16 cellular contexts compared by ENCODE assay signal in the genomic region with DNA sequence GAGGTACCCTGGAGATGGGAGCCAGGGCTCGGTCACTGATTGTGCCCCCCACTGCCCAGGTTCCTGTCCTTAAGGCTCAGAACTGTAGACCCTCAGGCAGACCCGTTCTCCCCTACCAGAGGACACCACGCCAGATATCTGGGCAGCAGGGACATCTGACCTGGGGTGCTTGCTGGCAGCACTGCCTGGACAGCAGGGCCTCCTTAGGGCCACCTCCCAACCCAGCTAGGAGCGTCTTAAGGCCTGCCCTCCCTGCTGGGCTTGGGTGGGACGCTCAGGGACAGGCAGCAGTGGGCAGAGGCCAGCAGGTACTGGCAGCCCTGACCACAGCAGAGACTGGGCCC. TPM values are rescaled to one million over a fixed set of nuclear protein-coding genes. Genes with fewer than 3 reads are reported as not detected.
DNase-seq lines count a peak whose midpoint lies in the region; ATAC-seq and TF ChIP-seq lines count a peak whose summit lies in the region.
"Had no signal": no experiment of that assay in that cellular context is flagged by ENCODE, and none has a peak within 500 bp of the region (broad histone marks: within the 10 kb centered on the region; RNA-seq: fewer than 3 reads in every experiment).

No MANE protein-coding gene starts in this region.

- H3K4me1 ChIP-seq in body of pancreas (peaks cover 79% of the 10 kb centered on the region), neural progenitor cell (peaks cover 15% of the 10 kb centered on the region)

- H3K27ac ChIP-seq in AG04450 (ENCODE audit: low read depth, low read length) (peak overlapping the region; percentile 11), body of pancreas (peak overlapping the region in 3 of 4 donors; percentile 40 to 99 (median 44)), neural progenitor cell (no peak overlapping the region)

- H3F3A ChIP-seq in neural progenitor cell (ENCODE audit: low read depth) = peaks cover 32% of the 10 kb centered on the region

- H3K9me3 ChIP-seq in AG04450 (ENCODE audit: control insufficient read depth, insufficient read depth, low read length) (no peaks in the 10 kb centered on the region; the same call in 1 of the 2 replicates), body of pancreas (no peaks in the 10 kb centered on the region), neural progenitor cell (ENCODE audit: low read depth) (no peaks in the 10 kb centered on the region)
- H3K9me3 ChIP-seq: HAP-1 had no signal

- no peak overlapping the region for H3K9ac ChIP-seq in neural progenitor cell

- H3K27ac Mint-ChIP-seq in HFFc6 = peak overlapping the region; percentile 61
- H3K27ac Mint-ChIP-seq in neural crest cell (ENCODE audit: unreplicated experiment) = no peak overlapping the region
- no peak overlapping the region for H3K27ac Mint-ChIP-seq in neural progenitor cell
- H3K27ac Mint-ChIP-seq in activated T-cell treated with anti-CD3 and anti-CD28 coated beads, Interleukin-2, amount 50 U/mL, for 72 hours = no peak overlapping the region
- H3K27ac Mint-ChIP-seq: activated naive CD4-positive, alpha-beta T cell treated with anti-CD3 and anti-CD28 coated beads, Interleukin-2, amount 50 U/mL, for 24 hours had no signal

- peak overlapping the region; percentile 90; the same call in 1 of the 2 replicates for H3K4me3 Mint-ChIP-seq in HFFc6
- peak overlapping the region; percentile 85 for H3K4me3 Mint-ChIP-seq in neural crest cell
- no peak overlapping the region for H3K4me3 Mint-ChIP-seq in neural progenitor cell
- no peak overlapping the region for H3K4me3 Mint-ChIP-seq in activated T-cell treated with anti-CD3 and anti-CD28 coated beads, Interleukin-2, amount 50 U/mL, for 72 hours
- H3K4me3 Mint-ChIP-seq: activated naive CD4-positive, alpha-beta T cell treated with anti-CD3 and anti-CD28 coated beads, Interleukin-2, amount 50 U/mL, for 24 hours had no signal

- POLR2A ChIA-PET in AG04450 (lab: Yijun Ruan, JAX) = interaction anchor here (0.6 kb wide), 2 partner anchors 9 to 33 kb away, joined by 3 to 6 read pairs; no protein-coding TSS in a partner anchor

- peaks cover 23% of the 10 kb centered on the region for H3K36me3 Mint-ChIP-seq in HFFc6 (ENCODE audit: low read depth)
- H3K36me3 Mint-ChIP-seq in neural crest cell (ENCODE audit: low read depth) = peaks cover 5% of the 10 kb centered on the region
- H3K36me3 Mint-ChIP-seq in neural progenitor cell = peaks cover 3% of the 10 kb centered on the region
- peaks cover 0 to 4% of the 10 kb centered on the region in 2 donors for H3K36me3 Mint-ChIP-seq in activated T-cell treated with anti-CD3 and anti-CD28 coated beads, Interleukin-2, amount 50 U/mL, for 72 hours (ENCODE audit: insufficient read depth in 2 of 2)
- H3K36me3 Mint-ChIP-seq: activated naive CD4-positive, alpha-beta T cell treated with anti-CD3 and anti-CD28 coated beads, Interleukin-2, amount 50 U/mL, for 24 hours had no signal

- H3K27me3 ChIP-seq in AG04450 (ENCODE audit: control insufficient read depth, insufficient read depth, low read length) (no peaks in the 10 kb centered on the region), body of pancreas (no peaks in the 10 kb centered on the region), neural progenitor cell (peaks cover 9% of the 10 kb centered on the region)

- H3K4me1 Mint-ChIP-seq in HFFc6 (ENCODE audit: low read depth) (peaks cover 37% of the 10 kb centered on the region), neural crest cell (peaks cover 12% of the 10 kb centered on the region), neural progenitor cell (peaks cover 19% of the 10 kb centered on the region)
- peaks cover 25% of the 10 kb centered on the region for H3K4me1 Mint-ChIP-seq in activated T-cell treated with anti-CD3 and anti-CD28 coated beads, Interleukin-2, amount 50 U/mL, for 72 hours (ENCODE audit: low read depth)

- H3K27me3 Mint-ChIP-seq in HFFc6 (ENCODE audit: insufficient read depth) = peaks cover 51% of the 10 kb centered on the region
- H3K27me3 Mint-ChIP-seq in neural crest cell (ENCODE audit: low read depth) = peaks cover 6% of the 10 kb centered on the region
- H3K27me3 Mint-ChIP-seq in neural progenitor cell (ENCODE audit: insufficient read depth, low read depth) = peaks cover 9% of the 10 kb centered on the region
- H3K27me3 Mint-ChIP-seq in activated T-cell treated with anti-CD3 and anti-CD28 coated beads, Interleukin-2, amount 50 U/mL, for 72 hours (ENCODE audit: low read depth) = no peaks in the 10 kb centered on the region
- H3K27me3 Mint-ChIP-seq: activated naive CD4-positive, alpha-beta T cell treated with anti-CD3 and anti-CD28 coated beads, Interleukin-2, amount 50 U/mL, for 24 hours had no signal

- peaks cover 23% of the 10 kb centered on the region for H3K79me2 ChIP-seq in neural progenitor cell (ENCODE audit: low read depth)

- no peak for TF ChIP-seq POLR2A in body of pancreas (IDR thresholded peaks at IDR 0.05)
- no peak for TF ChIP-seq POLR2A in lower leg skin (IDR thresholded peaks at IDR 0.05)

- CTCF ChIA-PET in AG04450 (lab: Charles Lee) = interaction anchor here (0.6 kb wide), 1 partner anchor 25 kb away, joined by 3 read pairs; no protein-coding TSS in a partner anchor

- H3K36me3 ChIP-seq in body of pancreas (replicated peaks in 1 of 2; ENCODE audit: insufficient read depth in 1 of 2, low read depth in 2 of 2) = peaks cover 0 to 20% of the 10 kb centered on the region in 2 donors
- H3K36me3 ChIP-seq in neural progenitor cell = no peaks in the 10 kb centered on the region

- no peak for ATAC-seq in body of pancreas
- no peak for ATAC-seq in activated T-cell treated with anti-CD3 and anti-CD28 coated beads, Interleukin-2, amount 50 U/mL, for 72 hours (replicated peaks in 1 of 2)
- ATAC-seq in GM18868 (IDR thresholded peaks at IDR 0.05; ENCODE audit: unreplicated experiment) = no peak
- ATAC-seq: left lobe of liver had no signal

- TF ChIP-seq CTCF in AG04450 (IDR thresholded peaks at IDR 0.05; ENCODE audit: low read depth, low read length) = no peak
- no peak for TF ChIP-seq CTCF in HFFc6 (IDR thresholded peaks at IDR 0.05)
- no peak for TF ChIP-seq CTCF in body of pancreas (IDR thresholded peaks at IDR 0.05)
- TF ChIP-seq CTCF in neural crest cell (conservative IDR thresholded peaks at IDR 0.05) = no peak
- no peak for TF ChIP-seq CTCF in neural progenitor cell (IDR thresholded peaks at IDR 0.05)
- no peak for TF ChIP-seq CTCF in lower leg skin (IDR thresholded peaks at IDR 0.05)

- WGBS in body of pancreas, 2 donors = 83 to 93% methylated on average over 1 to 3 of the region's 5 CpGs
- WGBS in lower leg skin, 2 donors = 71 to 79% methylated on average over 4 to 5 of the region's 5 CpGs

- DNase-seq in AG04450 (ENCODE audit: low read depth, low spot score) (no peak), HFFc6 (no peak), body of pancreas (no peak), neural crest cell (ENCODE audit: low read depth, low spot score) (no peak), neural progenitor cell (ENCODE audit: low spot score) (no peak), lower leg skin (ENCODE audit: low spot score in 2 of 2) (no peak)
- DNase-seq in activated T-cell treated with anti-CD3 and anti-CD28 coated beads, Interleukin-2, amount 50 U/mL, for 72 hours = no peak
- DNase-seq: activated CD4-positive, alpha-beta T cell treated with anti-CD3 and anti-CD28 coated beads for 4 hours; CD8-positive, alpha-beta memory T cell; NCI-H1436 treated with DMSO at 0.1 percent for 48 hours; nucleus accumbens; Right ventricle myocardium superior had no signal

- peaks cover 60% of the 10 kb centered on the region for H4K20me1 ChIP-seq in neural progenitor cell (ENCODE audit: low read depth)

- H2AFZ ChIP-seq in neural progenitor cell (replicated peaks) = no peak overlapping the region

- H3K4me2 ChIP-seq in neural progenitor cell = no peak overlapping the region

- H3K4me3 ChIP-seq in AG04450 (ENCODE audit: low read depth, low read length) (no peak overlapping the region), body of pancreas (no peak overlapping the region), neural progenitor cell (no peak overlapping the region), lower leg skin (ENCODE audit: low read depth, poor library complexity, severe bottlenecking) (no peak overlapping the region)
- H3K4me3 ChIP-seq: HAP-1 had no signal

- intact Hi-C loops in body of pancreas (cut with DNase I) (no loop called here), lower leg skin (cut with DNase I; ENCODE audit: low total_unique reads) (no loop called here)

- H3K9me3 Mint-ChIP-seq in HFFc6 (0 out of 2 replicates have a peak, but pooled peaks cover 8% of the 10 kb centered on the region), neural crest cell (no peaks in the 10 kb centered on the region), neural progenitor cell (no peaks in the 10 kb centered on the region)
- H3K9me3 Mint-ChIP-seq in activated T-cell treated with anti-CD3 and anti-CD28 coated beads, Interleukin-2, amount 50 U/mL, for 72 hours = no peaks in the 10 kb centered on the region
- H3K9me3 Mint-ChIP-seq: activated naive CD4-positive, alpha-beta T cell treated with anti-CD3 and anti-CD28 coated beads, Interleukin-2, amount 50 U/mL, for 24 hours; CD8-positive, alpha-beta memory T cell had no signal

RNA-seq across cellular contexts. Expression of gene POLR2L, which starts 3.1 kb away (rescaled TPM):
- 211 and 431 TPM in 2 replicates for polyA plus RNA-seq in AG04450 (2011; rRNA removed)
- 61.0 and 70.5 TPM in 2 replicates for polyA minus RNA-seq in AG04450 (2011; rRNA and poly(A)+ RNA removed)
- total RNA-seq in HFFc6 (2021; fragmentation: NEBNext Ultra II Directional; extraction: Animal tissue kit (Norgen Biotek cat#: 25700)) = 100 to 1,000 TPM; 439 to 504 (median 478) TPM
- total RNA-seq in body of pancreas (10 to 100 TPM; 33.5 to 83.4 TPM), neural crest cell (128 and 134 TPM in 2 replicates), neural progenitor cell (ENCODE audit: low replicate concordance) (12.9 and 27.5 TPM in 2 replicates), lower leg skin (10 to 100 TPM; 39.1 to 61.2 (median 51.4) TPM)
- total RNA-seq in activated T-cell treated with anti-CD3 and anti-CD28 coated beads, Interleukin-2, amount 50 U/mL, for 72 hours = 10 to 100 TPM; 28.2 to 30.9 TPM

RNA-seq across cellular contexts. Expression of gene TSPAN4, which starts 3.4 kb away (rescaled TPM):
- 92.6 and 134 TPM in 2 replicates for polyA plus RNA-seq in AG04450 (2011; rRNA removed)
- 42.0 and 58.6 TPM in 2 replicates for polyA minus RNA-seq in AG04450 (2011; rRNA and poly(A)+ RNA removed)
- total RNA-seq in HFFc6 (2021; fragmentation: NEBNext Ultra II Directional; extraction: Animal tissue kit (Norgen Biotek cat#: 25700)) = 100 to 1,000 TPM; 193 to 267 (median 212) TPM
- 10 to 100 TPM; 44.9 to 87.7 TPM for total RNA-seq in body of pancreas
- 40.0 and 40.2 TPM in 2 replicates for total RNA-seq in neural crest cell
- total RNA-seq in neural progenitor cell (ENCODE audit: low replicate concordance) = 19.6 and 58.2 TPM in 2 replicates
- 10 to 100 TPM; 12.2 to 14.9 TPM for total RNA-seq in activated T-cell treated with anti-CD3 and anti-CD28 coated beads, Interleukin-2, amount 50 U/mL, for 72 hours
- 10 to 100 TPM; 57.3 to 88.3 (median 70.7) TPM for total RNA-seq in lower leg skin

RNA-seq across cellular contexts. Expression of gene CD151, which starts 6.5 kb away (rescaled TPM):
- 559 and 909 TPM in 2 replicates for polyA plus RNA-seq in AG04450 (2011; rRNA removed)
- 366 and 557 TPM in 2 replicates for polyA minus RNA-seq in AG04450 (2011; rRNA and poly(A)+ RNA removed)
- total RNA-seq in HFFc6 (2021; fragmentation: NEBNext Ultra II Directional; extraction: Animal tissue kit (Norgen Biotek cat#: 25700)) = 1,000 to 10,000 TPM in 1 of 6 experiments, 100 to 1,000 TPM in 5; 719 to 1,001 (median 755) TPM
- total RNA-seq in body of pancreas (100 to 1,000 TPM; 152 to 282 TPM), neural crest cell (101 and 108 TPM in 2 replicates), neural progenitor cell (ENCODE audit: low replicate concordance) (37.4 and 82.2 TPM in 2 replicates), lower leg skin (100 to 1,000 TPM; 124 to 186 (median 157) TPM)
- 10 to 100 TPM; 35.4 to 42.2 TPM for total RNA-seq in activated T-cell treated with anti-CD3 and anti-CD28 coated beads, Interleukin-2, amount 50 U/mL, for 72 hours

RNA-seq across cellular contexts. Expression of gene CRACR2B, which starts 11.5 kb away (rescaled TPM):
- 0.26 and 0.36 TPM in 2 replicates for polyA plus RNA-seq in AG04450 (2011; rRNA removed)
- polyA minus RNA-seq in AG04450 (2011; rRNA and poly(A)+ RNA removed) = 0.18 TPM in 1 of 2 replicates, not detected in the other
- total RNA-seq in HFFc6 (2021; fragmentation: NEBNext Ultra II Directional; extraction: Animal tissue kit (Norgen Biotek cat#: 25700)) = 1 to 10 TPM in 4 of 6 experiments, under 1 TPM in 2; 0.63 to 2.2 (median 1.2) TPM
- total RNA-seq in body of pancreas = 100 to 1,000 TPM; 134 to 368 TPM
- 1.6 and 2.7 TPM in 2 replicates for total RNA-seq in neural crest cell
- 3.9 and 11.6 TPM in 2 replicates for total RNA-seq in neural progenitor cell (ENCODE audit: low replicate concordance)
- total RNA-seq in activated T-cell treated with anti-CD3 and anti-CD28 coated beads, Interleukin-2, amount 50 U/mL, for 72 hours = 10 to 100 TPM in 1 of 2 donors, 1 to 10 TPM in 1; 5.5 to 13.3 TPM
- total RNA-seq in lower leg skin = 10 to 100 TPM; 14.5 to 47.9 (median 32.3) TPM
- polyA plus RNA-seq: CD8-positive, alpha-beta memory T cell had no signal

RNA-seq across cellular contexts. Expression of gene PNPLA2, which starts 20.5 kb away (rescaled TPM):
- 17.3 and 29.3 TPM in 2 replicates for polyA plus RNA-seq in AG04450 (2011; rRNA removed)
- 31.5 and 47.7 TPM in 2 replicates for polyA minus RNA-seq in AG04450 (2011; rRNA and poly(A)+ RNA removed)
- total RNA-seq in HFFc6 (2021; fragmentation: NEBNext Ultra II Directional; extraction: Animal tissue kit (Norgen Biotek cat#: 25700)) = 100 to 1,000 TPM; 103 to 148 (median 130) TPM
- total RNA-seq in body of pancreas (100 to 1,000 TPM in 1 of 2 donors, 10 to 100 TPM in 1; 72.1 to 351 TPM), neural crest cell (27.0 and 34.5 TPM in 2 replicates), neural progenitor cell (ENCODE audit: low replicate concordance) (2.6 and 20.9 TPM in 2 replicates), lower leg skin (10 to 100 TPM; 55.5 to 99.7 (median 72.4) TPM)
- total RNA-seq in activated T-cell treated with anti-CD3 and anti-CD28 coated beads, Interleukin-2, amount 50 U/mL, for 72 hours = 10 to 100 TPM; 64.5 to 77.1 TPM

Comparison
In these comparisons a context has a peak if more than half of its experiments do, and no peak if none do; other contexts are left out.
1. H3K4me3 Mint-ChIP-seq: peak in HFFc6 (single experiment) and neural crest cell (single experiment); none in neural progenitor cell (single experiment) and activated T-cell treated with anti-CD3 and anti-CD28 coated beads, Interleukin-2, amount 50 U/mL, for 72 hours (0 of 2).